ENCODE assay signal across 20 cellular contexts in the genomic region with DNA sequence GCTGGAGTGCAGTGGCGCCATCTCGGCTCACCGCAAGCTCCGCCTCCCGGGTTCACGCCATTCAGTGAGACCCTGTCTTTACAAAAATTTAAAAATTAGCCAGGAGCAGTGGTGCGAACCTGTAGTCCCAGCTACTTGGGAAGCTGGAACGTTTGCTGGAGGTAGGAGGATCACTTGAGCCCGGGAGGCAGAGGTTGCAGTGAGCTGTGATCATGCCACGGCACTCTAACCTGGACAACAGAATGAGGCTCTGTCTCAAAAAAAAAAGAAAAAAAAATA. TPM values are rescaled to one million over a fixed set of nuclear protein-coding genes. Genes with fewer than 3 reads are reported as not detected.
DNase-seq lines count a peak whose midpoint lies in the region; ATAC-seq, FAIRE-seq and TF ChIP-seq lines count a peak whose summit lies in the region.
"Had no signal": no experiment of that assay in that cellular context is flagged by ENCODE, and none has a peak within 500 bp of the region (broad histone marks: within the 10 kb centered on the region; RNA-seq: fewer than 3 reads in every experiment).

No MANE protein-coding gene starts in this region.

- TF ChIP-seq RAD21 in SK-N-SH (IDR thresholded peaks at IDR 0.05; ENCODE audit: low read length) (no peak), K562 (CRISPR knock-in tag; conservative IDR thresholded peaks at IDR 0.05 in 1 of 2, IDR thresholded peaks at IDR 0.05 in 1 of 2) (no peak)

- no peaks in the 10 kb centered on the region for H3K9me2 ChIP-seq in SK-N-SH

- in situ Hi-C loops in K562 (cut with MboI) = no loop called here

- H3K4me1 ChIP-seq in SK-N-SH (ENCODE audit: control insufficient read depth in 1 of 2, insufficient read depth in 2 of 2, low read depth in 1 of 2, low read length in 1 of 2) = peaks cover 9 to 13% of the 10 kb centered on the region in 2 experiments; a peak in 3 of 4 replicates
- peaks cover 40 to 55% of the 10 kb centered on the region in 2 experiments for H3K4me1 ChIP-seq in K562 (replicated peaks in 1 of 2; ENCODE audit: control insufficient read depth in 2 of 2, insufficient read depth in 2 of 2, low read length in 2 of 2)
- H3K4me1 ChIP-seq in mesendoderm (ENCODE audit: control insufficient read depth, low read depth, low read length) = peaks cover 12% of the 10 kb centered on the region
- H3K4me1 ChIP-seq in thoracic aorta (ENCODE audit: control insufficient read depth in 1 of 2, low read depth in 2 of 2) = peaks cover 18 to 49% of the 10 kb centered on the region in 2 donors
- H3K4me1 ChIP-seq in upper lobe of left lung = peaks cover 12 to 35% (median 30%) of the 10 kb centered on the region in 4 donors
- H3K4me1 ChIP-seq: colonic mucosa had no signal

- no peak overlapping the region for H2BK5ac ChIP-seq in mesendoderm (ENCODE audit: low read length)

- DNase-seq in SK-N-SH (no peak), K562 (ENCODE audit: extremely low read depth in 1 of 4, low spot score in 3 of 4) (no peak), mesendoderm (no peak), thoracic aorta (ENCODE audit: low spot score) (no peak), DMS153 (lab: John Stamatoyannopoulos, UW) (no peak), upper lobe of left lung (no peak), T-helper 9 cell (no peak)
- DNase-seq: activated CD4-positive, alpha-beta T cell treated with anti-CD3 and anti-CD28 coated beads, Interleukin-2, amount 50 U/mL, for 1 hour; activated gamma-delta T cell treated with Interleukin-2 at 50 U/mL for 16 hours; colonic mucosa; DMS53; foreskin melanocyte; NCI-H1417; NCI-H2171; NCI-H748 treated with DMSO at 0.1 percent for 48 hours; nephron progenitor cell; OCI-M1 had no signal

- H3K23ac ChIP-seq in mesendoderm (ENCODE audit: low read length) = no peak overlapping the region

- H4K5ac ChIP-seq in mesendoderm (ENCODE audit: low read length) = no peak overlapping the region

- H3K4ac ChIP-seq in mesendoderm (ENCODE audit: low read depth, low read length) = no peak overlapping the region

- H3K79me1 ChIP-seq in mesendoderm (ENCODE audit: low read length) = no peaks in the 10 kb centered on the region

- TF ChIP-seq EP300 in SK-N-SH (IDR thresholded peaks at IDR 0.05; ENCODE audit: borderline replicate concordance in 1 of 2, low read depth in 1 of 2, low read length in 1 of 2) (no peak), K562 (IDR thresholded peaks at IDR 0.05; ENCODE audit: low read length) (no peak), upper lobe of left lung (IDR thresholded peaks at IDR 0.05) (no peak)

- TF ChIP-seq POLR2A in K562 (conservative IDR thresholded peaks at IDR 0.05) = no peak
- no peak for TF ChIP-seq POLR2A in upper lobe of left lung (IDR thresholded peaks at IDR 0.05)

- H3F3A ChIP-seq in SK-N-SH (replicated peaks; ENCODE audit: insufficient read depth) = peaks cover 7% of the 10 kb centered on the region

- TF ChIP-seq CTCF in SK-N-SH (IDR thresholded peaks at IDR 0.05) (no peak), K562 (IDR thresholded peaks at IDR 0.05 in 2 of 3, conservative IDR thresholded peaks at IDR 0.05 in 1 of 3; ENCODE audit: insufficient read depth in 2 of 3, low read depth in 1 of 3, low read length in 3 of 3) (no peak), thoracic aorta (IDR thresholded peaks at IDR 0.05) (no peak), upper lobe of left lung (IDR thresholded peaks at IDR 0.05) (no peak)

- H3K27ac ChIP-seq in SK-N-SH (ENCODE audit: low read depth in 2 of 2, low read length in 1 of 2) = peak overlapping the region in 1 of 2 experiments; percentile 66; a peak in 1 of 4 replicates
- H3K27ac ChIP-seq in K562 (ENCODE audit: extremely low read depth, low read depth, low read length) = peak overlapping the region; percentile 70
- no peak overlapping the region for H3K27ac ChIP-seq in mesendoderm (ENCODE audit: low read depth, low read length)
- peak overlapping the region; percentile 64 to 79 for H3K27ac ChIP-seq in thoracic aorta
- peak overlapping the region in 1 of 4 donors; percentile 47 for H3K27ac ChIP-seq in upper lobe of left lung
- H3K27ac ChIP-seq: 22Rv1; BLaER1 treated with 17β-estradiol and CSF1 and Interleukin-3, amounts not matched to agents 10 nM and 100 nM; colonic mucosa had no signal

- ATAC-seq in SK-N-SH treated with all-trans-retinoic acid at 6 μM for 48 hours (no peak), K562 (0 out of 3 replicates have a peak, but pooled peaks have one; percentile 2), thoracic aorta (ENCODE audit: insufficient number of reproducible peaks, low FRiP score, low read depth) (no peak), upper lobe of left lung (ENCODE audit: low FRiP score in 2 of 2) (no peak)

- no peak overlapping the region for H2BK15ac ChIP-seq in mesendoderm (replicated peaks; ENCODE audit: low read depth)

- WGBS in SK-N-SH (ENCODE audit: low lambda C conversion rate) = 93% methylated on average over 10 of the region's 10 CpGs
- 35% methylated on average over 10 of the region's 10 CpGs for WGBS in K562 (ENCODE audit: insufficient coverage, low coverage, missing lambda C conversion rate)
- WGBS in mesendoderm (ENCODE audit: extremely low coverage, insufficient coverage, low lambda C conversion rate) = no CpG with 5 or more reads among the region's 10 CpGs
- 90 to 91% methylated on average over 10 of the region's 10 CpGs for WGBS in upper lobe of left lung, 2 donors

- H3K18ac ChIP-seq in mesendoderm (ENCODE audit: low read length) = no peak overlapping the region

- H3K36me3 ChIP-seq in SK-N-SH (replicated peaks in 1 of 2; ENCODE audit: control insufficient read depth in 1 of 2, insufficient read depth in 2 of 2, low read length in 1 of 2) = no peaks in the 10 kb centered on the region
- H3K36me3 ChIP-seq in K562 (ENCODE audit: control insufficient read depth, insufficient read depth, low read length) = no peaks in the 10 kb centered on the region
- no peaks in the 10 kb centered on the region for H3K36me3 ChIP-seq in mesendoderm (ENCODE audit: control insufficient read depth, insufficient read depth, low read length)
- no peaks in the 10 kb centered on the region for H3K36me3 ChIP-seq in thoracic aorta
- H3K36me3 ChIP-seq in upper lobe of left lung = no peaks in the 10 kb centered on the region
- H3K36me3 ChIP-seq: BLaER1 treated with 17β-estradiol and CSF1 and Interleukin-3, amounts not matched to agents 10 nM and 100 nM; colonic mucosa had no signal

- no TSS peak for BruUV-seq in K562 (replicated peaks; lab: Mats Ljungman, UMichigan)

- POLR2A ChIA-PET in SK-N-SH (lab: Yijun Ruan, JAX) = no interaction called here
- POLR2A ChIA-PET in K562 (lab: Yijun Ruan, JAX) = interaction anchor here (0.6 to 1.7 kb wide), 5 partner anchors 8 to 376 kb away, joined by 3 to 8 read pairs (median 3); no protein-coding TSS in a partner anchor

- H3K9ac ChIP-seq in SK-N-SH = no peak overlapping the region
- H3K9ac ChIP-seq in K562 (ENCODE audit: insufficient read depth in 1 of 2, low read depth in 2 of 2, low read length in 2 of 2) = peak overlapping the region; percentile 38 to 73
- H3K9ac ChIP-seq in mesendoderm (ENCODE audit: low read length) = no peak overlapping the region
- H3K9ac ChIP-seq: BLaER1 treated with 17β-estradiol and CSF1 and Interleukin-3, amounts not matched to agents 10 nM and 100 nM had no signal

- H3K9me3 ChIP-seq in SK-N-SH (no peaks in the 10 kb centered on the region), K562 (replicated peaks; ENCODE audit: control insufficient read depth, insufficient read depth, low read depth, low read length) (no peaks in the 10 kb centered on the region), thoracic aorta (no peaks in the 10 kb centered on the region), upper lobe of left lung (no peaks in the 10 kb centered on the region)
- H3K9me3 ChIP-seq: BLaER1 treated with 17β-estradiol and CSF1 and Interleukin-3, amounts not matched to agents 10 nM and 100 nM; colonic mucosa had no signal

- no peaks in the 10 kb centered on the region for H3K27me3 ChIP-seq in SK-N-SH (ENCODE audit: insufficient read depth)
- no peaks in the 10 kb centered on the region for H3K27me3 ChIP-seq in K562 (ENCODE audit: control insufficient read depth in 2 of 2, insufficient read depth in 2 of 2, low read length in 2 of 2)
- no peaks in the 10 kb centered on the region for H3K27me3 ChIP-seq in mesendoderm (ENCODE audit: insufficient read depth, low read length, poor library complexity)
- no peaks in the 10 kb centered on the region for H3K27me3 ChIP-seq in thoracic aorta (replicated peaks; ENCODE audit: insufficient read depth)
- no peaks in the 10 kb centered on the region for H3K27me3 ChIP-seq in upper lobe of left lung
- H3K27me3 ChIP-seq: BLaER1 treated with 17β-estradiol and CSF1 and Interleukin-3, amounts not matched to agents 10 nM and 100 nM; colonic mucosa had no signal

- H3K4me3 ChIP-seq in SK-N-SH (ENCODE audit: low read depth in 2 of 2, low read length in 1 of 2) (no peak overlapping the region), K562 (no peak overlapping the region), mesendoderm (ENCODE audit: low read length) (no peak overlapping the region), thoracic aorta (no peak overlapping the region), upper lobe of left lung (no peak overlapping the region)
- H3K4me3 ChIP-seq: BLaER1 treated with 17β-estradiol and CSF1 and Interleukin-3, amounts not matched to agents 10 nM and 100 nM; colonic mucosa had no signal

- CTCF ChIA-PET in SK-N-SH (lab: Yijun Ruan, JAX) = interaction anchor here (0.9 to 3.2 kb wide), 6 partner anchors 12 to 69 kb away, joined by 3 to 10 read pairs (median 6); partner anchors contain the start of gene BCAS4
- CTCF ChIA-PET in K562 (lab: Yijun Ruan, JAX; ENCODE audit: low intra/inter-chr PET ratio) = no interaction called here

- FAIRE-seq in K562 (lab: Jason Lieb, UNC) = no peak

- intact Hi-C loops in K562 (cut with micrococcal nuclease) = no loop called here

- H3K79me2 ChIP-seq in SK-N-SH (ENCODE audit: insufficient read depth) (no peaks in the 10 kb centered on the region), K562 (ENCODE audit: control insufficient read depth, insufficient read depth, low read length) (no peaks in the 10 kb centered on the region), mesendoderm (ENCODE audit: control insufficient read depth, insufficient read depth, low read length) (no peaks in the 10 kb centered on the region)

- no peaks in the 10 kb centered on the region for H3K9me1 ChIP-seq in K562 (ENCODE audit: control insufficient read depth, insufficient read depth, low read length)

- H3K56ac ChIP-seq in mesendoderm (ENCODE audit: low read length) = peak overlapping the region; percentile 25

- no peak overlapping the region for H4K8ac ChIP-seq in mesendoderm (ENCODE audit: low read depth, low read length)

- no peaks in the 10 kb centered on the region for H4K20me1 ChIP-seq in SK-N-SH (ENCODE audit: insufficient read depth)
- H4K20me1 ChIP-seq in K562 (replicated peaks; ENCODE audit: control insufficient read depth, insufficient read depth, low read length) = no peaks in the 10 kb centered on the region
- H4K20me1 ChIP-seq: BLaER1 treated with 17β-estradiol and CSF1 and Interleukin-3, amounts not matched to agents 10 nM and 100 nM had no signal

- peak overlapping the region; percentile 67; the same call in 1 of the 2 replicates for H3K4me2 ChIP-seq in SK-N-SH
- H3K4me2 ChIP-seq in K562 (ENCODE audit: insufficient read depth, low read length) = peak overlapping the region; percentile 65; the same call in 1 of the 2 replicates
- H3K4me2 ChIP-seq in mesendoderm (ENCODE audit: low read length) = no peak overlapping the region

- H2AK5ac ChIP-seq in mesendoderm (ENCODE audit: low read length) = no peak overlapping the region

- no peak overlapping the region for H2BK120ac ChIP-seq in mesendoderm (ENCODE audit: low read depth, low read length)

- H2AFZ ChIP-seq in SK-N-SH (ENCODE audit: low read depth) (peak overlapping the region; percentile 87; the same call in 1 of the 2 replicates), K562 (ENCODE audit: low read depth, low read length) (peak overlapping the region; percentile 66)

RNA-seq across cellular contexts. Expression of gene PARD6B, which starts 5.7 kb away (rescaled TPM):
- polyA plus RNA-seq in SK-N-SH (2012; rRNA removed) (0.49 and 0.57 TPM in 2 replicates), K562 (2011; rRNA removed) (4.5 and 5.3 TPM in 2 replicates), K562 (2014; fragmentation: Illumina TruSeq; extraction: Trizol) (1.7 and 2.5 TPM in 2 replicates), K562 (2014; fragmentation: Nextera tagmentation; extraction: Ambion mirVana) (1 to 10 TPM; 2.7 to 7.4 TPM), K562 (2014; rRNA removed) (2.5 and 2.6 TPM in 2 replicates)
- polyA plus RNA-seq in SK-N-SH (2012; cell fraction: cytosol; rRNA removed) = 0.56 and 0.60 TPM in 2 replicates
- polyA plus RNA-seq in SK-N-SH (2012; cell fraction: nucleus; rRNA removed) = 0.45 and 0.76 TPM in 2 replicates
- total RNA-seq in K562 (2011; cell fraction: chromatin; rRNA removed; ENCODE audit: low replicate concordance) = 9.8 and 24.9 TPM in 2 replicates
- total RNA-seq in K562 (2011; cell fraction: nucleolus; rRNA removed) = 5.3 and 6.2 TPM in 2 replicates
- total RNA-seq in K562 (2011; cell fraction: nucleoplasm; rRNA removed) = 12.7 and 15.3 TPM in 2 replicates
- total RNA-seq in K562 (2014; rRNA removed) (5.5 and 5.9 TPM in 2 replicates), K562 (2014; rRNA removed; fragmentation: Illumina TruSeq; extraction: Trizol) (10.4 and 12.7 TPM in 2 replicates), K562 (2015; rRNA removed; fragmentation: Illumina TruSeq; extraction: Trizol) (9.0 and 9.8 TPM in 2 replicates), K562 (2021) (12.0 and 12.3 TPM in 2 replicates), thoracic aorta (10 to 100 TPM in 1 of 2 donors, 1 to 10 TPM in 1; 2.8 to 10.7 TPM), upper lobe of left lung (10 to 100 TPM in 5 of 6 donors, 1 to 10 TPM in 1; 7.3 to 56.4 (median 43.4) TPM)
- polyA plus RNA-seq in K562 (2011; cell fraction: cytosol; rRNA removed) = 1.5 and 2.7 TPM in 2 replicates
- polyA plus RNA-seq in K562 (2011; cell fraction: nucleus; rRNA removed) = 1.9 and 2.6 TPM in 2 replicates
- polyA plus RNA-seq in K562 (2012) = 0.96 and 1.2 TPM in 2 replicates
- polyA minus RNA-seq in K562 (2011; rRNA and poly(A)+ RNA removed) = 10.1 and 10.3 TPM in 2 replicates
- 5.6 and 5.7 TPM in 2 replicates for polyA minus RNA-seq in K562 (2011; cell fraction: cytosol; rRNA and poly(A)+ RNA removed)
- polyA minus RNA-seq in K562 (2011; cell fraction: nucleus; rRNA and poly(A)+ RNA removed) = 2.2 and 3.1 TPM in 2 replicates
- polyA plus RNA-seq in mesendoderm (2013, experiment 1 of 2) = 4.0 TPM
- 3.9 TPM for polyA plus RNA-seq in mesendoderm (2013, experiment 2 of 2)

RNA-seq across cellular contexts. Expression of gene RIPOR3, which starts 34.3 kb away (rescaled TPM):
- polyA plus RNA-seq in SK-N-SH (2012; rRNA removed) (1.0 and 1.2 TPM in 2 replicates), K562 (2011; rRNA removed) (48.8 and 65.1 TPM in 2 replicates), K562 (2014; fragmentation: Illumina TruSeq; extraction: Trizol) (21.4 and 23.4 TPM in 2 replicates), K562 (2014; fragmentation: Nextera tagmentation; extraction: Ambion mirVana) (1 to 10 TPM; 3.3 to 3.8 TPM), K562 (2014; rRNA removed) (62.7 and 66.4 TPM in 2 replicates)
- polyA plus RNA-seq in SK-N-SH (2012; cell fraction: cytosol; rRNA removed) = 0.18 and 0.33 TPM in 2 replicates
- 7.0 and 8.8 TPM in 2 replicates for polyA plus RNA-seq in SK-N-SH (2012; cell fraction: nucleus; rRNA removed)
- 220 and 451 TPM in 2 replicates for total RNA-seq in K562 (2011; cell fraction: chromatin; rRNA removed; ENCODE audit: low replicate concordance)
- total RNA-seq in K562 (2011; cell fraction: nucleolus; rRNA removed) = 258 and 278 TPM in 2 replicates
- 187 and 217 TPM in 2 replicates for total RNA-seq in K562 (2011; cell fraction: nucleoplasm; rRNA removed)
- total RNA-seq in K562 (2014; rRNA removed) (22.3 and 28.3 TPM in 2 replicates), K562 (2014; rRNA removed; fragmentation: Illumina TruSeq; extraction: Trizol) (9.2 and 15.5 TPM in 2 replicates), K562 (2015; rRNA removed; fragmentation: Illumina TruSeq; extraction: Trizol) (12.8 and 13.3 TPM in 2 replicates), K562 (2021) (43.3 and 46.1 TPM in 2 replicates), thoracic aorta (1 to 10 TPM; 4.5 to 8.4 TPM), upper lobe of left lung (10 to 100 TPM in 2 of 6 donors, 1 to 10 TPM in 4; 2.1 to 36.7 (median 5.1) TPM)
- 23.4 and 24.4 TPM in 2 replicates for polyA plus RNA-seq in K562 (2011; cell fraction: cytosol; rRNA removed)
- 468 and 642 TPM in 2 replicates for polyA plus RNA-seq in K562 (2011; cell fraction: nucleus; rRNA removed)
- 23.3 and 29.2 TPM in 2 replicates for polyA plus RNA-seq in K562 (2012)
- 12.5 and 15.4 TPM in 2 replicates for polyA minus RNA-seq in K562 (2011; rRNA and poly(A)+ RNA removed)
- polyA minus RNA-seq in K562 (2011; cell fraction: cytosol; rRNA and poly(A)+ RNA removed) = 15.8 and 20.2 TPM in 2 replicates
- 65.3 and 73.8 TPM in 2 replicates for polyA minus RNA-seq in K562 (2011; cell fraction: nucleus; rRNA and poly(A)+ RNA removed)
- 0.06 TPM for polyA plus RNA-seq in mesendoderm (2013, experiment 1 of 2)
- 0.11 TPM for polyA plus RNA-seq in mesendoderm (2013, experiment 2 of 2)

Comparison
In these comparisons a context has a peak if more than half of its experiments do, and no peak if none do; other contexts are left out.
1. H3K9ac ChIP-seq: peak in K562 (2 of 2); none in SK-N-SH (single experiment) and mesendoderm (single experiment).